ENCODE assay signal across 8 cellular contexts in genomic region chr10:93435621-93436385, GRCh38. TPM values are rescaled to one million over a fixed set of nuclear protein-coding genes. Genes with fewer than 3 reads are reported as not detected.
DNase-seq lines count a peak whose midpoint lies in the region; ATAC-seq and TF ChIP-seq lines count a peak whose summit lies in the region.

No MANE protein-coding gene starts in this region.

- TF ChIP-seq POLR2A in testis (IDR thresholded peaks at IDR 0.05): no peak

- intact Hi-C loops in testis (cut with DNase I; ENCODE audit: low total_unique reads): loop anchor here (10.0 kb wide), 1 partner anchor 51 kb away; no protein-coding TSS in a partner anchor

- peak; percentile 20 for ATAC-seq in WTC11
- ATAC-seq in HG03139 (IDR thresholded peaks at IDR 0.05; ENCODE audit: unreplicated experiment): no peak
- ATAC-seq in GM18907 (IDR thresholded peaks at IDR 0.05; ENCODE audit: unreplicated experiment): no peak

- CTCF ChIA-PET in WTC11 (lab: Charles Lee): interaction anchor here (1.1 to 1.5 kb wide), 4 partner anchors 9 to 83 kb away, joined by 3 to 5 read pairs (median 5); no protein-coding TSS in a partner anchor

- H3K27ac ChIP-seq in HUES64 (ENCODE audit: low read depth, low read length): peak overlapping the region; percentile 86
- H3K27ac ChIP-seq in testis: peak overlapping the region; percentile 97

- H3K9ac ChIP-seq in HUES64 (ENCODE audit: low read depth, low read length): peak overlapping the region; percentile 74; the same call in 1 of the 2 replicates

- TF ChIP-seq CTCF in WTC11 (IDR thresholded peaks at IDR 0.05) (no peak), testis (IDR thresholded peaks at IDR 0.05) (no peak)

- no peaks in the 10 kb centered on the region for H3K36me3 ChIP-seq in HUES64 (ENCODE audit: insufficient read depth, low read length)
- no peaks in the 10 kb centered on the region for H3K36me3 ChIP-seq in testis (ENCODE audit: low read depth, missing control alignments)

- DNase-seq in WTC11 (ENCODE audit: low spot score) (no peak), islet precursor cell (peak; percentile 78), testis (no peak), NCI-H1930 (lab: John Stamatoyannopoulos, UW) (no peak), dedifferentiated amniotic fluid mesenchymal stem cell (ENCODE audit: extremely low spot score) (no peak)

- H3K4me1 ChIP-seq in HUES64 (ENCODE audit: insufficient read depth, low read length): peaks cover 60% of the 10 kb centered on the region
- peaks cover 33% of the 10 kb centered on the region for H3K4me1 ChIP-seq in testis

- H3K36me3 Mint-ChIP-seq in WTC11: no peaks in the 10 kb centered on the region

- H3K27me3 ChIP-seq in HUES64 (ENCODE audit: insufficient read depth, low read length) (no peaks in the 10 kb centered on the region), testis (no peaks in the 10 kb centered on the region)

- peaks cover 3% of the 10 kb centered on the region; the same call in 1 of the 2 replicates for H3K9me3 Mint-ChIP-seq in WTC11

- 56% methylated on average over 5 of the region's 5 CpGs for WGBS in HUES64
- 52% methylated on average over 5 of the region's 5 CpGs for WGBS in testis, 2 donors

- POLR2A ChIA-PET in WTC11 (lab: Charles Lee): interaction anchor here (1.0 to 2.1 kb wide), 2 partner anchors 10 to 46 kb away, joined by 5 to 17 read pairs; partner anchors contain the start of gene MYOF

- H3K27ac Mint-ChIP-seq in WTC11: peak overlapping the region; percentile 97

- H3K4me3 ChIP-seq in HUES64 (ENCODE audit: low read length): no peak overlapping the region
- no peak overlapping the region for H3K4me3 ChIP-seq in testis

- H3K9me3 ChIP-seq in HUES64 (ENCODE audit: insufficient read depth, low read depth, low read length): no peaks in the 10 kb centered on the region
- H3K9me3 ChIP-seq in testis: no peaks in the 10 kb centered on the region

- peak overlapping the region; percentile 36; the same call in 1 of the 2 replicates for H3K4me3 Mint-ChIP-seq in WTC11

- peaks cover 73% of the 10 kb centered on the region for H3K4me1 Mint-ChIP-seq in WTC11

- no peaks in the 10 kb centered on the region; the same call in 1 of the 2 replicates for H3K27me3 Mint-ChIP-seq in WTC11 (ENCODE audit: low read depth)

TF ChIP-seq in WTC11, 78 proteins besides CTCF, POLR2A, EP300 and RAD21:
- TF ChIP-seq E2F4 (CRISPR knock-in tag; IDR thresholded peaks at IDR 0.05; ENCODE audit: borderline replicate concordance, low read depth): no peak
- no peak for TF ChIP-seq ATF6 (CRISPR knock-in tag; IDR thresholded peaks at IDR 0.05)
- no peak for TF ChIP-seq AR (CRISPR knock-in tag; IDR thresholded peaks at IDR 0.05)
- TF ChIP-seq NFE2L1 (CRISPR knock-in tag; IDR thresholded peaks at IDR 0.05): no peak

RNA-seq across cellular contexts. Expression of gene MYOF, which starts 46.3 kb away (rescaled TPM):
- polyA plus RNA-seq in HUES64 (2013, experiment 1 of 2): 2.8 TPM
- polyA plus RNA-seq in HUES64 (2013, experiment 2 of 2): 3.5 TPM
- total RNA-seq in WTC11 (2021) (1.4 to 2.2 TPM (median 1.8 TPM) in 3 replicates), testis (10 to 100 TPM in 1 of 2 donors, 1 to 10 TPM in 1; 9.4 to 12.3 TPM)
- 21.4 TPM for polyA plus RNA-seq in testis (ENCODE audit: insufficient read depth, low read depth, low replicate concordance)
